In the genomic region with DNA sequence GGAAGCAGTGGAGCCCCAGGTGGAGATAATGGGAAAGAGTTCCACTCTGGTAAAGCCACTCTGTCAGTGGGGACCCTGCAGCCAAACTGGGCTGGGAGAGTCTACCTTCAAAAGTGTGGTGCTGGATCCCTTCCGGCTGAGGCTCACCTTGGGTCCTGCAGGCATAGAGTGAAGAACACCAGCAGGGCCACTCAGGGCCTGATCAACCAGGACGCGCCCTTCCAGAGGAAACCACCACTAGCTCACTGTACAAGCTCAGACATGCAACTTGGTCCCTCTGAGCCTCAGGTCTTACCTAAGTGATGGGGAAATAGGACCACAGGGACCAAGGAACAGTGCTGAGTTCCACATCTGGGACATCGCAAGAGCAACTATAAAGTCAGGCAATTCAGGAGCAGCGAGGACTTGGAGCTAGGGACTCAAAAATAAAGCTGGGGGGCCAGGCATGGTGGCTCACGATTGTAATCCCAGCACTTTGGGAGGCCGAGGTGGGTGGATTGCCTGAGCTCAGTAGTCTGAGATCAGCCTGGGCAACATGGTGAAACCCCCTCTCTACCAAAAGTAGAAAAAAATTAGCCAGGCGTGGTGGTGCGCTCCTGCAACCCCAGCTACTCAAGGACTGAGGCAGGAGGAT, we compare ENCODE assay signal across 3 cellular contexts.
TF ChIP-seq lines count a peak whose summit lies in the region.

No MANE protein-coding gene starts in this region.

TF ChIP-seq in SK-N-SH, 30 proteins besides CTCF, POLR2A, EP300 and RAD21:
- TF ChIP-seq NRF1 (IDR thresholded peaks at IDR 0.05; ENCODE audit: low read depth, low read length) (no peak), GABPA (IDR thresholded peaks at IDR 0.05; ENCODE audit: low read depth) (no peak), EZH2phosphoT487 (IDR thresholded peaks at IDR 0.05; ENCODE audit: borderline replicate concordance, low read depth) (no peak), MXI1 (IDR thresholded peaks at IDR 0.05; ENCODE audit: low read depth, low read length) (no peak)
- TF ChIP-seq, protein P1, sequence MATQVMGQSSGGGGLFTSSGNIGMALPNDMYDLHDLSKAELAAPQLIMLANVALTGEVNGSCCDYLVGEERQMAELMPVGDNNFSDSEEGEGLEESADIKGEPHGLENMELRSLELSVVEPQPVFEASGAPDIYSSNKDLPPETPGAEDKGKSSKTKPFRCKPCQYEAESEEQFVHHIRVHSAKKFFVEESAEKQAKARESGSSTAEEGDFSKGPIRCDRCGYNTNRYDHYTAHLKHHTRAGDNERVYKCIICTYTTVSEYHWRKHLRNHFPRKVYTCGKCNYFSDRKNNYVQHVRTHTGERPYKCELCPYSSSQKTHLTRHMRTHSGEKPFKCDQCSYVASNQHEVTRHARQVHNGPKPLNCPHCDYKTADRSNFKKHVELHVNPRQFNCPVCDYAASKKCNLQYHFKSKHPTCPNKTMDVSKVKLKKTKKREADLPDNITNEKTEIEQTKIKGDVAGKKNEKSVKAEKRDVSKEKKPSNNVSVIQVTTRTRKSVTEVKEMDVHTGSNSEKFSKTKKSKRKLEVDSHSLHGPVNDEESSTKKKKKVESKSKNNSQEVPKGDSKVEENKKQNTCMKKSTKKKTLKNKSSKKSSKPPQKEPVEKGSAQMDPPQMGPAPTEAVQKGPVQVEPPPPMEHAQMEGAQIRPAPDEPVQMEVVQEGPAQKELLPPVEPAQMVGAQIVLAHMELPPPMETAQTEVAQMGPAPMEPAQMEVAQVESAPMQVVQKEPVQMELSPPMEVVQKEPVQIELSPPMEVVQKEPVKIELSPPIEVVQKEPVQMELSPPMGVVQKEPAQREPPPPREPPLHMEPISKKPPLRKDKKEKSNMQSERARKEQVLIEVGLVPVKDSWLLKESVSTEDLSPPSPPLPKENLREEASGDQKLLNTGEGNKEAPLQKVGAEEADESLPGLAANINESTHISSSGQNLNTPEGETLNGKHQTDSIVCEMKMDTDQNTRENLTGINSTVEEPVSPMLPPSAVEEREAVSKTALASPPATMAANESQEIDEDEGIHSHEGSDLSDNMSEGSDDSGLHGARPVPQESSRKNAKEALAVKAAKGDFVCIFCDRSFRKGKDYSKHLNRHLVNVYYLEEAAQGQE (IDR thresholded peaks at IDR 0.05; ENCODE audit: low read depth, low read length), result no peak
- TF ChIP-seq, protein P2, sequence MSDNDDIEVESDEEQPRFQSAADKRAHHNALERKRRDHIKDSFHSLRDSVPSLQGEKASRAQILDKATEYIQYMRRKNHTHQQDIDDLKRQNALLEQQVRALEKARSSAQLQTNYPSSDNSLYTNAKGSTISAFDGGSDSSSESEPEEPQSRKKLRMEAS (IDR thresholded peaks at IDR 0.05; ENCODE audit: low read depth), result no peak

TF ChIP-seq in SK-N-SH treated with all-trans-retinoic acid at 6 μM for 48 hours, 23 proteins besides CTCF, POLR2A, EP300 and RAD21:
- TF ChIP-seq RARB (CRISPR knock-in tag; IDR thresholded peaks at IDR 0.05) (no peak), BACH2 (CRISPR knock-in tag; IDR thresholded peaks at IDR 0.05; ENCODE audit: borderline replicate concordance) (no peak)

TF ChIP-seq in IMR-90, 13 proteins besides CTCF, POLR2A, EP300 and RAD21:
- TF ChIP-seq NFE2L2 (IDR thresholded peaks at IDR 0.05; ENCODE audit: low read depth, low read length) (no peak), MAFK (IDR thresholded peaks at IDR 0.05; ENCODE audit: low read depth, low read length) (no peak), RCOR1 (IDR thresholded peaks at IDR 0.05; ENCODE audit: insufficient replicate concordance, low read length) (no peak), BHLHE40 (IDR thresholded peaks at IDR 0.05; ENCODE audit: low read depth, low read length) (no peak), MAZ (IDR thresholded peaks at IDR 0.05; ENCODE audit: borderline replicate concordance, low read depth, low read length) (no peak), RFX5 (IDR thresholded peaks at IDR 0.05; ENCODE audit: low read depth, low read length) (no peak), MXI1 (IDR thresholded peaks at IDR 0.05; ENCODE audit: borderline replicate concordance, low read depth, low read length) (no peak), FOS (IDR thresholded peaks at IDR 0.05; ENCODE audit: low read depth, low read length) (no peak), CEBPB (IDR thresholded peaks at IDR 0.05; ENCODE audit: low read depth, low read length) (no peak), SMC3 (IDR thresholded peaks at IDR 0.05; ENCODE audit: low read depth, low read length) (no peak), CHD1 (IDR thresholded peaks at IDR 0.05; ENCODE audit: low read depth, low read length) (no peak)
- TF ChIP-seq, protein P3, sequence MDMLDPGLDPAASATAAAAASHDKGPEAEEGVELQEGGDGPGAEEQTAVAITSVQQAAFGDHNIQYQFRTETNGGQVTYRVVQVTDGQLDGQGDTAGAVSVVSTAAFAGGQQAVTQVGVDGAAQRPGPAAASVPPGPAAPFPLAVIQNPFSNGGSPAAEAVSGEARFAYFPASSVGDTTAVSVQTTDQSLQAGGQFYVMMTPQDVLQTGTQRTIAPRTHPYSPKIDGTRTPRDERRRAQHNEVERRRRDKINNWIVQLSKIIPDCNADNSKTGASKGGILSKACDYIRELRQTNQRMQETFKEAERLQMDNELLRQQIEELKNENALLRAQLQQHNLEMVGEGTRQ (IDR thresholded peaks at IDR 0.05; ENCODE audit: low read depth, low read length), result no peak
- TF ChIP-seq, protein P4, sequence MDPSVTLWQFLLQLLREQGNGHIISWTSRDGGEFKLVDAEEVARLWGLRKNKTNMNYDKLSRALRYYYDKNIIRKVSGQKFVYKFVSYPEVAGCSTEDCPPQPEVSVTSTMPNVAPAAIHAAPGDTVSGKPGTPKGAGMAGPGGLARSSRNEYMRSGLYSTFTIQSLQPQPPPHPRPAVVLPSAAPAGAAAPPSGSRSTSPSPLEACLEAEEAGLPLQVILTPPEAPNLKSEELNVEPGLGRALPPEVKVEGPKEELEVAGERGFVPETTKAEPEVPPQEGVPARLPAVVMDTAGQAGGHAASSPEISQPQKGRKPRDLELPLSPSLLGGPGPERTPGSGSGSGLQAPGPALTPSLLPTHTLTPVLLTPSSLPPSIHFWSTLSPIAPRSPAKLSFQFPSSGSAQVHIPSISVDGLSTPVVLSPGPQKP (IDR thresholded peaks at IDR 0.05; ENCODE audit: borderline replicate concordance, low read depth, low read length), result no peak
TF ChIP-seq in IMR-90: peak in this region for 0.
